10 cellular contexts compared by ENCODE assay signal in the genomic region with DNA sequence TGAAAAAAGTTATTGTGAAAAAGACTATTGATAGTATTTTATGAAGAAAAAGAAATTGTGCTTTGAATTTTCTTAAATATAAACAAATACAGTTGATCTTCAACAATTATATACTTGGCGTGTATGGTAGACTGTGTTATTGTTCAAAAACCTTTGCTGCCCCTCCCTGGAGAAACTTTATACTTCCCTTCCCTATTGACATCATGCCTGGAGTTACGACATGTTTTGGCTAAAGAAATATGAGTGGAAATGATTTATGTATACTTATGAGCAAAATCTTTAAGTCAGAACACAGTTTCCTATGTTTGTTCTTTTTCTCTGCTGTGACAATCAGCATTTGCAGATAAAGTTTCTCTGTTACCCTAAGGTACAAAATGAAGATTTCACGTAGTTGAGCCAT.
A peak's percentile ranks its signal among the peaks of the same experiment; 100 is the strongest.
DNase-seq lines count a peak whose midpoint lies in the region; ATAC-seq and TF ChIP-seq lines count a peak whose summit lies in the region.
"Had no signal": no experiment of that assay in that cellular context is flagged by ENCODE, and none has a peak within 500 bp of the region (broad histone marks: within the 10 kb centered on the region; RNA-seq: fewer than 3 reads in every experiment).

No MANE protein-coding gene starts in this region.

- H3K36me3 Mint-ChIP-seq in HFFc6 (ENCODE audit: low read depth) = 0 out of 2 replicates have a peak, but pooled peaks cover 5% of the 10 kb centered on the region
- H3K36me3 Mint-ChIP-seq in activated naive CD8-positive, alpha-beta T cell treated with anti-CD3 and anti-CD28 coated beads, Interleukin-2, amount 50 U/mL, for 24 hours (ENCODE audit: low read depth) = peaks cover 4% of the 10 kb centered on the region
- H3K36me3 Mint-ChIP-seq: activated naive CD4-positive, alpha-beta T cell treated with anti-CD3 and anti-CD28 coated beads, Interleukin-2, amount 50 U/mL, for 24 hours had no signal

- H3K36me3 ChIP-seq in SK-N-SH (replicated peaks in 1 of 2; ENCODE audit: control insufficient read depth in 1 of 2, insufficient read depth in 2 of 2, low read length in 1 of 2) = no peaks in the 10 kb centered on the region

- H3K9ac ChIP-seq in SK-N-SH = no peak overlapping the region

- CTCF ChIA-PET in SK-N-SH (lab: Yijun Ruan, JAX) = interaction anchor here (1.8 kb wide), 1 partner anchor 342 kb away, joined by 7 read pairs; no protein-coding TSS in a partner anchor

- H3K4me2 ChIP-seq in SK-N-SH = no peak overlapping the region

- H3K27ac Mint-ChIP-seq in HFFc6 = no peak overlapping the region
- H3K27ac Mint-ChIP-seq in activated naive CD8-positive, alpha-beta T cell treated with anti-CD3 and anti-CD28 coated beads, Interleukin-2, amount 50 U/mL, for 24 hours = no peak overlapping the region
- H3K27ac Mint-ChIP-seq: activated naive CD4-positive, alpha-beta T cell treated with anti-CD3 and anti-CD28 coated beads, Interleukin-2, amount 50 U/mL, for 24 hours; immature natural killer cell had no signal

- DNase-seq in HFFc6 (peak; percentile 35), SK-N-SH (no peak), fibroblast of villous mesenchyme (ENCODE audit: low read depth) (peak; percentile 85), pulmonary artery endothelial cell (ENCODE audit: low read depth, low spot score) (peak; percentile 67), SKM-1 treated with dmso at 0.1 percent for 144 hours (lab: John Stamatoyannopoulos, UW; ENCODE audit: unreplicated experiment) (no peak), COLO668 (lab: John Stamatoyannopoulos, UW; ENCODE audit: unreplicated experiment) (no peak)
- no peak for DNase-seq in activated CD4-positive, alpha-beta T cell treated with anti-CD3 and anti-CD28 coated beads, Interleukin-2, amount 50 U/mL, for 4 hours
- DNase-seq in activated naive CD8-positive, alpha-beta T cell treated with anti-CD3 and anti-CD28 coated beads, Interleukin-2, amount 50 U/mL, for 24 hours = no peak
- DNase-seq: immature natural killer cell had no signal

- no peak for TF ChIP-seq EP300 in SK-N-SH (IDR thresholded peaks at IDR 0.05; ENCODE audit: borderline replicate concordance in 1 of 2, low read depth in 1 of 2, low read length in 1 of 2)

- no peaks in the 10 kb centered on the region for H3K27me3 ChIP-seq in SK-N-SH (ENCODE audit: insufficient read depth)

- POLR2A ChIA-PET in SK-N-SH (lab: Yijun Ruan, JAX) = no interaction called here

- no peaks in the 10 kb centered on the region for H3K9me3 ChIP-seq in SK-N-SH

- no peak overlapping the region for H3K4me3 Mint-ChIP-seq in HFFc6
- H3K4me3 Mint-ChIP-seq in activated naive CD8-positive, alpha-beta T cell treated with anti-CD3 and anti-CD28 coated beads, Interleukin-2, amount 50 U/mL, for 24 hours = no peak overlapping the region
- H3K4me3 Mint-ChIP-seq: activated naive CD4-positive, alpha-beta T cell treated with anti-CD3 and anti-CD28 coated beads, Interleukin-2, amount 50 U/mL, for 24 hours; immature natural killer cell had no signal

- H3F3A ChIP-seq in SK-N-SH (replicated peaks; ENCODE audit: insufficient read depth) = no peaks in the 10 kb centered on the region

- 96% methylated on average over 3 of the region's 3 CpGs for WGBS in SK-N-SH (ENCODE audit: low lambda C conversion rate)

- peaks cover 0 to 9% of the 10 kb centered on the region in 2 experiments; a peak in 1 of 4 replicates for H3K4me1 ChIP-seq in SK-N-SH (ENCODE audit: control insufficient read depth in 1 of 2, insufficient read depth in 2 of 2, low read depth in 1 of 2, low read length in 1 of 2)

- TF ChIP-seq CTCF in HFFc6 (IDR thresholded peaks at IDR 0.05) = peak; percentile 58
- peak; percentile 45 for TF ChIP-seq CTCF in SK-N-SH (IDR thresholded peaks at IDR 0.05)
- peak; percentile 25 for TF ChIP-seq CTCF in fibroblast of villous mesenchyme (IDR thresholded peaks at IDR 0.05; ENCODE audit: insufficient read depth, low read depth, low read length)

- no peak overlapping the region for H2AFZ ChIP-seq in SK-N-SH (ENCODE audit: low read depth)

- H3K79me2 ChIP-seq in SK-N-SH (ENCODE audit: insufficient read depth) = no peaks in the 10 kb centered on the region

- H3K27ac ChIP-seq in SK-N-SH (ENCODE audit: low read depth in 2 of 2, low read length in 1 of 2) = no peak overlapping the region

- H3K9me3 Mint-ChIP-seq in HFFc6 = peaks cover 5% of the 10 kb centered on the region; the same call in 1 of the 2 replicates
- H3K9me3 Mint-ChIP-seq in activated naive CD8-positive, alpha-beta T cell treated with anti-CD3 and anti-CD28 coated beads, Interleukin-2, amount 50 U/mL, for 24 hours = no peaks in the 10 kb centered on the region
- H3K9me3 Mint-ChIP-seq: activated naive CD4-positive, alpha-beta T cell treated with anti-CD3 and anti-CD28 coated beads, Interleukin-2, amount 50 U/mL, for 24 hours; immature natural killer cell had no signal

- H3K27me3 Mint-ChIP-seq in HFFc6 (ENCODE audit: insufficient read depth) = no peaks in the 10 kb centered on the region; the same call in 1 of the 2 replicates
- no peaks in the 10 kb centered on the region for H3K27me3 Mint-ChIP-seq in activated naive CD8-positive, alpha-beta T cell treated with anti-CD3 and anti-CD28 coated beads, Interleukin-2, amount 50 U/mL, for 24 hours
- H3K27me3 Mint-ChIP-seq: activated naive CD4-positive, alpha-beta T cell treated with anti-CD3 and anti-CD28 coated beads, Interleukin-2, amount 50 U/mL, for 24 hours had no signal

- ATAC-seq in activated naive CD8-positive, alpha-beta T cell treated with anti-CD3 and anti-CD28 coated beads, Interleukin-2, amount 50 U/mL, for 24 hours = no peak

- TF ChIP-seq RAD21 in SK-N-SH (IDR thresholded peaks at IDR 0.05; ENCODE audit: low read length) = peak; percentile 41

- no peaks in the 10 kb centered on the region for H3K9me2 ChIP-seq in SK-N-SH

- no peaks in the 10 kb centered on the region for H4K20me1 ChIP-seq in SK-N-SH (ENCODE audit: insufficient read depth)

- H3K4me3 ChIP-seq in SK-N-SH (ENCODE audit: low read depth in 2 of 2, low read length in 1 of 2) (no peak overlapping the region), fibroblast of villous mesenchyme (ENCODE audit: low read depth, low read length) (no peak overlapping the region)

- H3K4me1 Mint-ChIP-seq in HFFc6 (ENCODE audit: low read depth) = peaks cover 23% of the 10 kb centered on the region; the same call in 1 of the 2 replicates
- no peaks in the 10 kb centered on the region for H3K4me1 Mint-ChIP-seq in activated naive CD8-positive, alpha-beta T cell treated with anti-CD3 and anti-CD28 coated beads, Interleukin-2, amount 50 U/mL, for 24 hours
- H3K4me1 Mint-ChIP-seq: activated naive CD4-positive, alpha-beta T cell treated with anti-CD3 and anti-CD28 coated beads, Interleukin-2, amount 50 U/mL, for 24 hours; immature natural killer cell had no signal

TF ChIP-seq in SK-N-SH, 30 proteins besides CTCF, POLR2A, EP300 and RAD21:
- TF ChIP-seq SMC3 (IDR thresholded peaks at IDR 0.05; ENCODE audit: low read depth, low read length) = peak; percentile 27
- TF ChIP-seq PBX3 (IDR thresholded peaks at IDR 0.05) = no peak

Comparison
In these comparisons a context has a peak if more than half of its experiments do, and no peak if none do; other contexts are left out.
1. DNase-seq: peak in HFFc6 (single experiment), fibroblast of villous mesenchyme (single experiment) and pulmonary artery endothelial cell (single experiment); none in SK-N-SH (single experiment), SKM-1 treated with dmso at 0.1 percent for 144 hours (single experiment), activated CD4-positive, alpha-beta T cell treated with anti-CD3 and anti-CD28 coated beads, Interleukin-2, amount 50 U/mL, for 4 hours (0 of 2), COLO668 (single experiment) and activated naive CD8-positive, alpha-beta T cell treated with anti-CD3 and anti-CD28 coated beads, Interleukin-2, amount 50 U/mL, for 24 hours (single experiment).
2. Peak in every context shown above with its lines, with median percentiles within 50 percentile points of each other: CTCF ChIP-seq.